Comparison of ENCODE assay signal across 1 cellular context in genomic region chr6:96836579-96837137, GRCh38.
A peak's percentile ranks its signal among the peaks of the same experiment; 100 is the strongest.
TF ChIP-seq lines count a peak whose summit lies in the region.

No MANE protein-coding gene starts in this region.

TF ChIP-seq in HEK293, 187 proteins besides CTCF, POLR2A, EP300 and RAD21 (continued from another document):
- TF ChIP-seq, protein P1, sequence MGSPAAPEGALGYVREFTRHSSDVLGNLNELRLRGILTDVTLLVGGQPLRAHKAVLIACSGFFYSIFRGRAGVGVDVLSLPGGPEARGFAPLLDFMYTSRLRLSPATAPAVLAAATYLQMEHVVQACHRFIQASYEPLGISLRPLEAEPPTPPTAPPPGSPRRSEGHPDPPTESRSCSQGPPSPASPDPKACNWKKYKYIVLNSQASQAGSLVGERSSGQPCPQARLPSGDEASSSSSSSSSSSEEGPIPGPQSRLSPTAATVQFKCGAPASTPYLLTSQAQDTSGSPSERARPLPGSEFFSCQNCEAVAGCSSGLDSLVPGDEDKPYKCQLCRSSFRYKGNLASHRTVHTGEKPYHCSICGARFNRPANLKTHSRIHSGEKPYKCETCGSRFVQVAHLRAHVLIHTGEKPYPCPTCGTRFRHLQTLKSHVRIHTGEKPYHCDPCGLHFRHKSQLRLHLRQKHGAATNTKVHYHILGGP (tag by site-specific recombination; IDR thresholded peaks at IDR 0.05), result peak; percentile 51; the same call in 1 of the 2 replicates
- TF ChIP-seq ZNF24 (tag by site-specific recombination; IDR thresholded peaks at IDR 0.05) (no peak), ZNF548 (tag by site-specific recombination; IDR thresholded peaks at IDR 0.05) (no peak), HOXC10 (CRISPR knock-in tag; IDR thresholded peaks at IDR 0.05) (no peak), SCRT2 (tag by site-specific recombination; IDR thresholded peaks at IDR 0.05) (no peak), ZNF341 (tag by site-specific recombination; IDR thresholded peaks at IDR 0.05; ENCODE audit: low read depth) (no peak), ZNF112 (tag by site-specific recombination; IDR thresholded peaks at IDR 0.05) (no peak), ZEB2 (tag by site-specific recombination; IDR thresholded peaks at IDR 0.05) (no peak), WT1 (tag by site-specific recombination; IDR thresholded peaks at IDR 0.05) (no peak), ZNF768 (tag by site-specific recombination; IDR thresholded peaks at IDR 0.05) (no peak), ZNF48 (tag by site-specific recombination; IDR thresholded peaks at IDR 0.05) (no peak), ZNF529 (tag by site-specific recombination; IDR thresholded peaks at IDR 0.05; ENCODE audit: insufficient replicate concordance) (no peak), ZFP69B (tag by site-specific recombination; IDR thresholded peaks at IDR 0.05) (no peak), ZNF645 (tag by site-specific recombination; IDR thresholded peaks at IDR 0.05) (no peak), ZSCAN30 (tag by site-specific recombination; IDR thresholded peaks at IDR 0.05) (no peak), GLIS2 (tag by site-specific recombination; IDR thresholded peaks at IDR 0.05) (no peak), PATZ1 (tag by site-specific recombination; IDR thresholded peaks at IDR 0.05) (no peak; the same call in 1 of the 2 replicates), ZNF280D (tag by site-specific recombination; IDR thresholded peaks at IDR 0.05) (no peak), ZNF791 (tag by site-specific recombination; IDR thresholded peaks at IDR 0.05) (no peak), KLF16 (tag by site-specific recombination; IDR thresholded peaks at IDR 0.05) (0 out of 2 replicates have a peak, but pooled peaks have one; percentile 2), BCL11B (tag by site-specific recombination; IDR thresholded peaks at IDR 0.05; ENCODE audit: low read depth) (no peak), GFI1B (tag by site-specific recombination; IDR thresholded peaks at IDR 0.05) (no peak), ZNF223 (tag by site-specific recombination; IDR thresholded peaks at IDR 0.05) (no peak), ZNF292 (tag by site-specific recombination; IDR thresholded peaks at IDR 0.05; ENCODE audit: borderline replicate concordance, low read depth) (no peak), PRDM1 (tag by site-specific recombination; IDR thresholded peaks at IDR 0.05) (peak; percentile 28; the same call in 1 of the 2 replicates), ELK4 (IDR thresholded peaks at IDR 0.05; ENCODE audit: borderline replicate concordance, low read depth, low read length) (no peak), ZIC2 (tag by site-specific recombination; IDR thresholded peaks at IDR 0.05) (peak; percentile 45; the same call in 1 of the 2 replicates), GLIS1 (tag by site-specific recombination; IDR thresholded peaks at IDR 0.05) (no peak), ZNF114 (tag by site-specific recombination; IDR thresholded peaks at IDR 0.05) (no peak), HOXD13 (CRISPR knock-in tag; IDR thresholded peaks at IDR 0.05; ENCODE audit: borderline replicate concordance) (no peak), ZNF221 (tag by site-specific recombination; IDR thresholded peaks at IDR 0.05; ENCODE audit: borderline replicate concordance) (no peak), SETDB1 (IDR thresholded peaks at IDR 0.05; ENCODE audit: insufficient read length, low read length) (no peak), ZBTB20 (tag by site-specific recombination; IDR thresholded peaks at IDR 0.05) (peak; percentile 71; the same call in 1 of the 2 replicates), ZNF10 (tag by site-specific recombination; IDR thresholded peaks at IDR 0.05) (no peak), ZNF175 (tag by site-specific recombination; IDR thresholded peaks at IDR 0.05) (no peak)
- TF ChIP-seq, protein P2, sequence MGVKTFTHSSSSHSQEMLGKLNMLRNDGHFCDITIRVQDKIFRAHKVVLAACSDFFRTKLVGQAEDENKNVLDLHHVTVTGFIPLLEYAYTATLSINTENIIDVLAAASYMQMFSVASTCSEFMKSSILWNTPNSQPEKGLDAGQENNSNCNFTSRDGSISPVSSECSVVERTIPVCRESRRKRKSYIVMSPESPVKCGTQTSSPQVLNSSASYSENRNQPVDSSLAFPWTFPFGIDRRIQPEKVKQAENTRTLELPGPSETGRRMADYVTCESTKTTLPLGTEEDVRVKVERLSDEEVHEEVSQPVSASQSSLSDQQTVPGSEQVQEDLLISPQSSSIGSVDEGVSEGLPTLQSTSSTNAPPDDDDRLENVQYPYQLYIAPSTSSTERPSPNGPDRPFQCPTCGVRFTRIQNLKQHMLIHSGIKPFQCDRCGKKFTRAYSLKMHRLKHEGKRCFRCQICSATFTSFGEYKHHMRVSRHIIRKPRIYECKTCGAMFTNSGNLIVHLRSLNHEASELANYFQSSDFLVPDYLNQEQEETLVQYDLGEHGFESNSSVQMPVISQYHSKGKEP (tag by site-specific recombination; IDR thresholded peaks at IDR 0.05), result no peak
- TF ChIP-seq, protein P3, sequence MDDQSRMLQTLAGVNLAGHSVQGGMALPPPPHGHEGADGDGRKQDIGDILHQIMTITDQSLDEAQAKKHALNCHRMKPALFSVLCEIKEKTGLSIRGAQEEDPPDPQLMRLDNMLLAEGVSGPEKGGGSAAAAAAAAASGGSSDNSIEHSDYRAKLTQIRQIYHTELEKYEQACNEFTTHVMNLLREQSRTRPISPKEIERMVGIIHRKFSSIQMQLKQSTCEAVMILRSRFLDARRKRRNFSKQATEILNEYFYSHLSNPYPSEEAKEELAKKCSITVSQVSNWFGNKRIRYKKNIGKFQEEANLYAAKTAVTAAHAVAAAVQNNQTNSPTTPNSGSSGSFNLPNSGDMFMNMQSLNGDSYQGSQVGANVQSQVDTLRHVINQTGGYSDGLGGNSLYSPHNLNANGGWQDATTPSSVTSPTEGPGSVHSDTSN (CRISPR knock-in tag; IDR thresholded peaks at IDR 0.05), result no peak
- TF ChIP-seq, protein P4, sequence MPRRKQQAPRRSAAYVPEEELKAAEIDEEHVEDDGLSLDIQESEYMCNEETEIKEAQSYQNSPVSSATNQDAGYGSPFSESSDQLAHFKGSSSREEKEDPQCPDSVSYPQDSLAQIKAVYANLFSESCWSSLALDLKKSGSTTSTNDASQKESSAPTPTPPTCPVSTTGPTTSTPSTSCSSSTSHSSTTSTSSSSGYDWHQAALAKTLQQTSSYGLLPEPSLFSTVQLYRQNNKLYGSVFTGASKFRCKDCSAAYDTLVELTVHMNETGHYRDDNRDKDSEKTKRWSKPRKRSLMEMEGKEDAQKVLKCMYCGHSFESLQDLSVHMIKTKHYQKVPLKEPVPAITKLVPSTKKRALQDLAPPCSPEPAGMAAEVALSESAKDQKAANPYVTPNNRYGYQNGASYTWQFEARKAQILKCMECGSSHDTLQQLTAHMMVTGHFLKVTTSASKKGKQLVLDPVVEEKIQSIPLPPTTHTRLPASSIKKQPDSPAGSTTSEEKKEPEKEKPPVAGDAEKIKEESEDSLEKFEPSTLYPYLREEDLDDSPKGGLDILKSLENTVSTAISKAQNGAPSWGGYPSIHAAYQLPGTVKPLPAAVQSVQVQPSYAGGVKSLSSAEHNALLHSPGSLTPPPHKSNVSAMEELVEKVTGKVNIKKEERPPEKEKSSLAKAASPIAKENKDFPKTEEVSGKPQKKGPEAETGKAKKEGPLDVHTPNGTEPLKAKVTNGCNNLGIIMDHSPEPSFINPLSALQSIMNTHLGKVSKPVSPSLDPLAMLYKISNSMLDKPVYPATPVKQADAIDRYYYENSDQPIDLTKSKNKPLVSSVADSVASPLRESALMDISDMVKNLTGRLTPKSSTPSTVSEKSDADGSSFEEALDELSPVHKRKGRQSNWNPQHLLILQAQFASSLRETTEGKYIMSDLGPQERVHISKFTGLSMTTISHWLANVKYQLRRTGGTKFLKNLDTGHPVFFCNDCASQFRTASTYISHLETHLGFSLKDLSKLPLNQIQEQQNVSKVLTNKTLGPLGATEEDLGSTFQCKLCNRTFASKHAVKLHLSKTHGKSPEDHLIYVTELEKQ (tag by site-specific recombination; IDR thresholded peaks at IDR 0.05; ENCODE audit: borderline replicate concordance), result no peak
TF ChIP-seq in HEK293: peak in this region for 9.
